Comparison of ENCODE assay signal across 8 cellular contexts in the genomic region with DNA sequence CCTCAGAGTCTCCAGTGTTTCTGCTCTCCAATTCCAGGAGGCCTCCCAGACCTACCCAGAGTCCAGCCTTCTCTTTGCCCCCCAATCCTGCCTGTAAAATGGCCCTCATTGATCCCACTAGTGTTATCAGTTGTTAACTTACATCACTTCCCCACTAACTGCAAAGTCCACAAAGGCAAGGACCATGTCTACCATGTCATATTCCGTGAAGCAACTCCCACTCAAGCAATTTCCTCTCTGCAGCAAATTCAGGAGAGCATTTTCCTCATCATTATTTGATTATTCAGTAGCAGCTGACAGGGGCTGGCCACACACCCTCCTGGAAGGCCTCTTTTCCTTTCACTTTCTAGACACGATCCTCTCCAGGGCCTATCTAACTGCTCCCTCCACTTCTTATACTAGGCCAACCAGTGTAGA.
A peak's percentile ranks its signal among the peaks of the same experiment; 100 is the strongest.
DNase-seq lines count a peak whose midpoint lies in the region; ATAC-seq lines count a peak whose summit lies in the region.

No MANE protein-coding gene starts in this region.

- peak; percentile 41 for DNase-seq in DMS79 treated with DMSO at 0.1 percent for 48 hours (lab: John Stamatoyannopoulos, UW)
- DNase-seq in DMS79 (lab: John Stamatoyannopoulos, UW): no peak
- peak; percentile 20 for DNase-seq in HPDE6-E6E7 (ENCODE audit: extremely low spot score)
- DNase-seq in fibroblast of gingiva (ENCODE audit: low read depth): peak; percentile 19
- DNase-seq in sciatic nerve (ENCODE audit: low spot score): no peak
- no peak for DNase-seq in H4 (ENCODE audit: low spot score)
- no peak for DNase-seq in NCI-H1092 (lab: John Stamatoyannopoulos, UW)

- ATAC-seq in sciatic nerve: peak; percentile 71
- no peak for ATAC-seq in GM18873 (IDR thresholded peaks at IDR 0.05; ENCODE audit: low FRiP score, unreplicated experiment)

- intact Hi-C loops in sciatic nerve (cut with DNase I): no loop called here

Comparison
In these comparisons a context has a peak if more than half of its experiments do, and no peak if none do; other contexts are left out.
1. DNase-seq: peak in DMS79 treated with DMSO at 0.1 percent for 48 hours (single experiment), HPDE6-E6E7 (single experiment) and fibroblast of gingiva (single experiment); none in DMS79 (single experiment), sciatic nerve (single experiment), H4 (single experiment) and NCI-H1092 (single experiment).